ENCODE assay signal across 25 cellular contexts in the genomic region with DNA sequence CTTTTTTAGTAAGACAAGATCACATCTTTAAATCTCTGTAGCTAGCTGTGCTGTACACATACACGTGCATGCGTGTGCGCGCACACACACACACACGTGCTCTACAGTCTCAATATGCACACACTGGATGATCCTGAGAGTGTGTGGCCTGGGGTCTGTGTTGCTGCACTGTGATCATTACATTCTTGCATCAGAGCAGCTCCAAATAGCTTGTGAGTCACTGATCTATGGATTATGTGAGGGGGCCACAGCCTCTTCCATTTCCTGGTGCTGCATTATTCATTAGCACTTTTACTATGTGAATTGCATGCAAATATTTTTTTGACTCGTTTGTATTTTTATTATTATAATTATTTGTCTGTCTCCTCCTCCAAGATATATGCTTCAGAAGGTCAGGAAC. TPM values are rescaled to one million over a fixed set of nuclear protein-coding genes. Genes with fewer than 3 reads are reported as not detected.
DNase-seq lines count a peak whose midpoint lies in the region; ATAC-seq, FAIRE-seq and TF ChIP-seq lines count a peak whose summit lies in the region.
"Had no signal": no experiment of that assay in that cellular context is flagged by ENCODE, and none has a peak within 500 bp of the region (broad histone marks: within the 10 kb centered on the region; RNA-seq: fewer than 3 reads in every experiment).

No MANE protein-coding gene starts in this region.

- no peak for TF ChIP-seq CTCF in heart right ventricle (IDR thresholded peaks at IDR 0.05)
- TF ChIP-seq CTCF in PC-3 (conservative IDR thresholded peaks at IDR 0.05; ENCODE audit: low read depth, low read length), result no peak
- TF ChIP-seq CTCF in bronchial epithelial cell (IDR thresholded peaks at IDR 0.05; ENCODE audit: insufficient read depth, low read length, severe bottlenecking), result no peak

- POLR2A ChIA-PET in PC-3 (lab: Charles Lee; ENCODE audit: unreplicated experiment), result no interaction called here

- H4K20me1 ChIP-seq in PC-3 (ENCODE audit: low read length), result no peaks in the 10 kb centered on the region

- H3K9me3 ChIP-seq in heart right ventricle (no peaks in the 10 kb centered on the region), PC-3 (ENCODE audit: low read length) (no peaks in the 10 kb centered on the region)
- H3K9me3 ChIP-seq: heart left ventricle, prostate gland, thyroid gland had no signal

- 65 to 75% methylated on average over 6 of the region's 6 CpGs for WGBS in heart right ventricle, 2 donors

- H3K27me3 ChIP-seq in heart right ventricle, result peaks cover 0 to 5% (median 0%) of the 10 kb centered on the region in 7 donors
- H3K27me3 ChIP-seq in PC-3 (ENCODE audit: low read length), result no peaks in the 10 kb centered on the region
- H3K27me3 ChIP-seq in bronchial epithelial cell (ENCODE audit: control insufficient read depth, insufficient read depth, low read length), result no peaks in the 10 kb centered on the region
- H3K27me3 ChIP-seq: heart left ventricle, thyroid gland had no signal

- H3K9me2 ChIP-seq in PC-3 (replicated peaks; ENCODE audit: low read length), result no peaks in the 10 kb centered on the region

- CTCF ChIA-PET in PC-3 (lab: Charles Lee), result no interaction called here

- no peaks in the 10 kb centered on the region for H3K9me3 Mint-ChIP-seq in stimulated activated effector memory CD8-positive, alpha-beta T cell treated with anti-CD3 and anti-CD28 coated beads, Interleukin-12 subunit alpha, Interleukin-12 subunit beta, amount 100 ng/mL, for 72 hours
- H3K9me3 Mint-ChIP-seq: activated T-helper 1 cell treated with anti-CD3 and anti-CD28 coated beads, Interleukin-12 subunit alpha, Interleukin-12 subunit beta, Interleukin-2, Interleukin-4 antibody, amounts not matched to agents 30 ng/mL and 10 ng/mL and 1 ng/mL, durations not matched to agents 14 hours and 24 hours and 36 hours; brain; CD4-positive, CD25-positive, alpha-beta regulatory T cell; endodermal cell; GM23338; T-helper 1 cell treated with Interleukin-12 subunit alpha and Interleukin-12 subunit beta and Interleukin-4 antibody, amounts not matched to agents 30 μg/mL and 1 μg/mL, for 36 hours had no signal

- no peak overlapping the region for H2AFZ ChIP-seq in PC-3 (ENCODE audit: low read length)
- H2AFZ ChIP-seq: GM23338 had no signal

- H3K4me3 Mint-ChIP-seq in stimulated activated effector memory CD8-positive, alpha-beta T cell treated with anti-CD3 and anti-CD28 coated beads, Interleukin-12 subunit alpha, Interleukin-12 subunit beta, amount 100 ng/mL, for 72 hours, result no peak overlapping the region
- H3K4me3 Mint-ChIP-seq: activated T-helper 1 cell treated with anti-CD3 and anti-CD28 coated beads, Interleukin-12 subunit alpha, Interleukin-12 subunit beta, Interleukin-2, Interleukin-4 antibody, amounts not matched to agents 30 ng/mL and 10 ng/mL and 1 ng/mL, durations not matched to agents 14 hours and 24 hours and 36 hours; brain; CD4-positive, CD25-positive, alpha-beta regulatory T cell; endodermal cell; GM23338; T-helper 1 cell treated with Interleukin-12 subunit alpha and Interleukin-12 subunit beta and Interleukin-4 antibody, amounts not matched to agents 30 μg/mL and 1 μg/mL, for 36 hours had no signal

- DNase-seq in Right ventricle myocardium inferior (ENCODE audit: missing footprints) (peak; percentile 4), heart right ventricle (no peak), PC-3 (no peak), bronchial epithelial cell (ENCODE audit: low read depth) (peak; percentile 50), iPS-NIHi7 (ENCODE audit: extremely low spot score) (no peak)
- DNase-seq in stimulated activated effector memory CD8-positive, alpha-beta T cell treated with anti-CD3 and anti-CD28 coated beads, Interleukin-12 subunit alpha, Interleukin-12 subunit beta, amount 100 ng/mL, for 72 hours (ENCODE audit: low spot score in 2 of 2), result no peak
- DNase-seq: CD4-positive, CD25-positive, alpha-beta regulatory T cell; DMS153; endodermal cell; heart left ventricle; KBM-7; NCI-H1092; NCI-H2081; NCI-H446; stimulated activated naive B cell treated with anti-CD40 and anti-IgM and Interleukin-4, amounts not matched to agents 10 μg/mL and 1 μg/mL and 100 μg/mL, for 72 hours; thyroid gland had no signal

- no peak for ATAC-seq in Right ventricle myocardium inferior
- no peak for ATAC-seq in heart right ventricle
- ATAC-seq in PC-3, result no peak
- peak; percentile 47 for ATAC-seq in stimulated activated effector memory CD8-positive, alpha-beta T cell treated with anti-CD3 and anti-CD28 coated beads, Interleukin-12 subunit alpha, Interleukin-12 subunit beta, amount 100 ng/mL, for 72 hours
- no peak for ATAC-seq in HG02763 (IDR thresholded peaks at IDR 0.05; ENCODE audit: unreplicated experiment)
- ATAC-seq in HG03097 (IDR thresholded peaks at IDR 0.05; ENCODE audit: low FRiP score, unreplicated experiment), result no peak
- ATAC-seq: activated naive CD4-positive, alpha-beta T cell treated with anti-CD3 and anti-CD28 coated beads, Interleukin-2, amount 50 U/mL, for 72 hours; GM12878; GM23338; heart left ventricle; stimulated activated naive B cell treated with anti-CD40 and anti-IgM and Interleukin-4, amounts not matched to agents 10 μg/mL and 1 μg/mL and 100 μg/mL, for 72 hours had no signal

- no TSS peak for BruUV-seq in PC-3 (replicated peaks; lab: Mats Ljungman, UMichigan)

- no peaks in the 10 kb centered on the region for H3F3A ChIP-seq in PC-3 (ENCODE audit: low read length, unreplicated experiment)

- no peak overlapping the region for H3K9ac ChIP-seq in PC-3 (ENCODE audit: low read length)

- H3K36me3 ChIP-seq in heart right ventricle, result no peaks in the 10 kb centered on the region
- H3K36me3 ChIP-seq in PC-3 (ENCODE audit: low read depth, low read length), result no peaks in the 10 kb centered on the region
- H3K36me3 ChIP-seq in bronchial epithelial cell (ENCODE audit: control insufficient read depth, insufficient read depth, low read length), result no peaks in the 10 kb centered on the region
- H3K36me3 ChIP-seq: heart left ventricle, prostate gland, thyroid gland had no signal

- no peaks in the 10 kb centered on the region for H3K79me2 ChIP-seq in PC-3 (ENCODE audit: low read length)

- H3K36me3 Mint-ChIP-seq in stimulated activated effector memory CD8-positive, alpha-beta T cell treated with anti-CD3 and anti-CD28 coated beads, Interleukin-12 subunit alpha, Interleukin-12 subunit beta, amount 100 ng/mL, for 72 hours, result peaks cover 17% of the 10 kb centered on the region
- H3K36me3 Mint-ChIP-seq: brain had no signal

- no peak overlapping the region for H3K27ac ChIP-seq in heart right ventricle
- peak overlapping the region; percentile 54 for H3K27ac ChIP-seq in PC-3 (ENCODE audit: low read length)
- H3K27ac ChIP-seq: heart left ventricle, prostate gland had no signal

- H3K4me1 ChIP-seq in heart right ventricle (peaks cover 0 to 5% (median 0%) of the 10 kb centered on the region in 9 donors), PC-3 (ENCODE audit: insufficient read depth, low read length) (peaks cover 33% of the 10 kb centered on the region)
- H3K4me1 ChIP-seq: prostate gland had no signal

- H3K4me3 ChIP-seq in heart right ventricle (no peak overlapping the region), PC-3 (ENCODE audit: low read length) (no peak overlapping the region), bronchial epithelial cell (ENCODE audit: low read depth, low read length) (no peak overlapping the region)
- H3K4me3 ChIP-seq: GM12878, GM23338, heart left ventricle, prostate gland, thyroid gland had no signal

- FAIRE-seq in bronchial epithelial cell (lab: Jason Lieb, UNC), result no peak
- FAIRE-seq: GM12878 had no signal

- intact Hi-C loops in Right ventricle myocardium inferior (cut with DNase I) (no loop called here), heart right ventricle (cut with DNase I) (no loop called here), PC-3 (cut with micrococcal nuclease) (no loop called here)

- H3K4me2 ChIP-seq in PC-3 (ENCODE audit: low read length), result 0 out of 2 replicates have a peak overlapping the region, but pooled peaks have one; percentile 26
- H3K4me2 ChIP-seq: GM23338 had no signal

- peaks cover 37% of the 10 kb centered on the region for H3K4me1 Mint-ChIP-seq in stimulated activated effector memory CD8-positive, alpha-beta T cell treated with anti-CD3 and anti-CD28 coated beads, Interleukin-12 subunit alpha, Interleukin-12 subunit beta, amount 100 ng/mL, for 72 hours
- H3K4me1 Mint-ChIP-seq: brain, endodermal cell had no signal

- no peak overlapping the region for H3K27ac Mint-ChIP-seq in stimulated activated effector memory CD8-positive, alpha-beta T cell treated with anti-CD3 and anti-CD28 coated beads, Interleukin-12 subunit alpha, Interleukin-12 subunit beta, amount 100 ng/mL, for 72 hours
- H3K27ac Mint-ChIP-seq: activated naive CD4-positive, alpha-beta T cell treated with anti-CD3 and anti-CD28 coated beads, Interleukin-2, amount 50 U/mL, for 72 hours; brain; CD4-positive, CD25-positive, alpha-beta regulatory T cell; endodermal cell; GM23338 had no signal

RNA-seq across cellular contexts. Expression of a gene that starts 34.6 kb away (rescaled TPM):
- 1.2 TPM for total RNA-seq in Right ventricle myocardium inferior
- 1 to 10 TPM in 2 of 10 donors, under 1 TPM in 8; 0.24 to 8.3 (median 0.76) TPM for total RNA-seq in heart right ventricle
- polyA plus RNA-seq in heart right ventricle, result 1 to 10 TPM in 1 of 2 donors, under 1 TPM in 1; 0.95 to 1.3 TPM
- total RNA-seq in PC-3 (2014; rRNA removed), result 6.2 and 9.8 TPM in 2 replicates
- 15.9 and 20.0 TPM in 2 replicates for total RNA-seq in bronchial epithelial cell

Comparison
In these comparisons a context has a peak if more than half of its experiments do, and no peak if none do; other contexts are left out.
1. DNase-seq: peak in Right ventricle myocardium inferior (single experiment) and bronchial epithelial cell (single experiment); none in heart right ventricle (0 of 2), PC-3 (single experiment), stimulated activated effector memory CD8-positive, alpha-beta T cell treated with anti-CD3 and anti-CD28 coated beads, Interleukin-12 subunit alpha, Interleukin-12 subunit beta, amount 100 ng/mL, for 72 hours (0 of 2) and iPS-NIHi7 (single experiment).